Comparison of ENCODE assay signal across 30 cellular contexts in the genomic region with DNA sequence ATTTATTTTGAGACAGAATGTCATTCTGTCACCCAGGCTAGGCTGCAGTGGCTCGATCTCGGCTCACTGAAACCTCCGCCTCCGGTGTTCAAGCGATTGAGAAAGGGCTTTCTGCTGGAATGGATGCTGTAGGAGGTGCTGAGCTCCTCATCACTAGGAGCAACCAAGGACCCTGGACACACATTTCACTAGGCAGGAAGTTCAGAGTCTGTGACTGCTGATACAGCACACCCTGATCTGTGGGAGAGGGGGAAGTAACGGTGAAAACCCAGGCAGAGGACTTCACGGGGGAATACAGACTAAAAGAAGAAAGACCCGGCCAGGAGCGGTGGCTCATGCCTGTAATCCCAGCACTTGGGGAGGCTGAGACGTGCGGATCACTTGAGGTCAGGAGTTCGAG. TPM values are rescaled to one million over a fixed set of nuclear protein-coding genes. Genes with fewer than 3 reads are reported as not detected.
"Had no signal": no experiment of that assay in that cellular context is flagged by ENCODE, and none has a peak within 500 bp of the region (broad histone marks: within the 10 kb centered on the region; RNA-seq: fewer than 3 reads in every experiment).

No MANE protein-coding gene starts in this region.

- H3K27me3 Mint-ChIP-seq: activated CD4-positive, alpha-beta T cell treated with anti-CD3 and anti-CD28 coated beads, Interleukin-2, amount 10 ng/mL, durations not matched to agents 24 days and 14 days; activated CD8-positive, alpha-beta memory T cell treated with anti-CD3 and anti-CD28 coated beads, Interleukin-2, amount 10 ng/mL, durations not matched to agents 7 days and 5 days; activated naive CD8-positive, alpha-beta T cell treated with anti-CD3 and anti-CD28 coated beads, Interleukin-2, amount 50 U/mL, for 24 hours; activated T-cell treated with anti-CD3 and anti-CD28 coated beads, Interleukin-2, amount 50 U/mL, for 24 hours; T-cell had no signal

- H3K36me3 Mint-ChIP-seq: activated CD8-positive, alpha-beta memory T cell treated with anti-CD3 and anti-CD28 coated beads, Interleukin-2, amount 10 ng/mL, durations not matched to agents 7 days and 5 days; activated naive CD4-positive, alpha-beta T cell treated with anti-CD3 and anti-CD28 coated beads, Interleukin-2, amount 50 U/mL, for 72 hours; brain; T-cell had no signal

- DNase-seq: activated B cell treated with CpG ODN at 0.5 μM for 24 hours; activated CD4-positive, alpha-beta T cell treated with anti-CD3 and anti-CD28 coated beads for 1 hour; activated CD4-positive, alpha-beta T cell treated with anti-CD3 and anti-CD28 coated beads, Interleukin-2, amount 10 ng/mL, durations not matched to agents 24 days and 14 days; activated CD4-positive, alpha-beta T cell treated with anti-CD3 and anti-CD28 coated beads, Interleukin-2, amount 50 U/mL, for 48 hours; activated CD8-positive, alpha-beta memory T cell treated with anti-CD3 and anti-CD28 coated beads, Interleukin-2, amount 10 ng/mL, durations not matched to agents 7 days and 5 days; activated effector memory CD4-positive, alpha-beta T cell treated with Interleukin-2 at 50 U/mL for 16 hours; activated naive CD4-positive, alpha-beta T cell treated with Interleukin-2 at 50 U/mL for 16 hours; activated naive CD8-positive, alpha-beta T cell treated with anti-CD3 and anti-CD28 coated beads, Interleukin-2, amount 50 U/mL, for 24 hours; activated T-cell treated with anti-CD3 and anti-CD28 coated beads, Interleukin-2, amount 50 U/mL, for 24 hours; amniotic stem cell; Kasumi-1; KBM-7; NCI-H1105 treated with DMSO at 0.1 percent for 48 hours; NCI-H1436 treated with DMSO at 0.1 percent for 48 hours; NCI-H187; NCI-H2081; NCI-H510A treated with DMSO at 0.1 percent for 48 hours; NCI-H69; NK-92 treated with Interleukin-12 subunit alpha and Interleukin-12 subunit beta, amount 100 ng/mL, for 24 hours; PC-3; SIG-M5; T-cell; T-helper 2 cell; T1000 had no signal

- ATAC-seq: activated CD8-positive, alpha-beta memory T cell treated with anti-CD3 and anti-CD28 coated beads, Interleukin-2, amount 10 ng/mL, durations not matched to agents 7 days and 5 days; activated naive CD4-positive, alpha-beta T cell treated with anti-CD3 and anti-CD28 coated beads, Interleukin-2, amount 50 U/mL, for 72 hours; activated naive CD8-positive, alpha-beta T cell treated with anti-CD3 and anti-CD28 coated beads, Interleukin-2, amount 50 U/mL, for 24 hours; PC-3; T-cell had no signal

- H3K9me3 Mint-ChIP-seq: activated B cell treated with CpG ODN at 0.5 μM for 24 hours; activated CD4-positive, alpha-beta T cell treated with anti-CD3 and anti-CD28 coated beads, Interleukin-2, amount 10 ng/mL, durations not matched to agents 24 days and 14 days; activated naive CD4-positive, alpha-beta T cell treated with anti-CD3 and anti-CD28 coated beads, Interleukin-2, amount 50 U/mL, for 72 hours; activated naive CD8-positive, alpha-beta T cell treated with anti-CD3 and anti-CD28 coated beads, Interleukin-2, amount 50 U/mL, for 24 hours; activated T-cell treated with anti-CD3 and anti-CD28 coated beads, Interleukin-2, amount 50 U/mL, for 24 hours; activated T-helper 1 cell treated with anti-CD3 and anti-CD28 coated beads, Interleukin-12 subunit alpha, Interleukin-12 subunit beta, Interleukin-2, Interleukin-4 antibody, amounts not matched to agents 30 ng/mL and 10 ng/mL and 1 ng/mL, durations not matched to agents 14 hours and 24 hours and 36 hours; brain; T-cell had no signal

- H3K27ac Mint-ChIP-seq: activated B cell treated with CpG ODN at 0.5 μM for 24 hours; activated CD4-positive, alpha-beta T cell treated with anti-CD3 and anti-CD28 coated beads, Interleukin-2, amount 10 ng/mL, durations not matched to agents 24 days and 14 days; activated CD8-positive, alpha-beta memory T cell treated with anti-CD3 and anti-CD28 coated beads, Interleukin-2, amount 10 ng/mL, durations not matched to agents 7 days and 5 days; activated naive CD4-positive, alpha-beta T cell treated with anti-CD3 and anti-CD28 coated beads, Interleukin-2, amount 50 U/mL, for 72 hours; activated naive CD8-positive, alpha-beta T cell treated with anti-CD3 and anti-CD28 coated beads, Interleukin-2, amount 50 U/mL, for 24 hours; activated T-cell treated with anti-CD3 and anti-CD28 coated beads, Interleukin-2, amount 50 U/mL, for 24 hours; activated T-helper 1 cell treated with anti-CD3 and anti-CD28 coated beads, Interleukin-12 subunit alpha, Interleukin-12 subunit beta, Interleukin-2, Interleukin-4 antibody, amounts not matched to agents 30 ng/mL and 10 ng/mL and 1 ng/mL, durations not matched to agents 14 hours and 24 hours and 36 hours; brain; T-cell had no signal

- H3K4me3 Mint-ChIP-seq: activated B cell treated with CpG ODN at 0.5 μM for 24 hours; activated CD4-positive, alpha-beta T cell treated with anti-CD3 and anti-CD28 coated beads, Interleukin-2, amount 10 ng/mL, durations not matched to agents 24 days and 14 days; activated CD8-positive, alpha-beta memory T cell treated with anti-CD3 and anti-CD28 coated beads, Interleukin-2, amount 10 ng/mL, durations not matched to agents 7 days and 5 days; activated naive CD8-positive, alpha-beta T cell treated with anti-CD3 and anti-CD28 coated beads, Interleukin-2, amount 50 U/mL, for 24 hours; activated T-cell treated with anti-CD3 and anti-CD28 coated beads, Interleukin-2, amount 50 U/mL, for 24 hours; activated T-helper 1 cell treated with anti-CD3 and anti-CD28 coated beads, Interleukin-12 subunit alpha, Interleukin-12 subunit beta, Interleukin-2, Interleukin-4 antibody, amounts not matched to agents 30 ng/mL and 10 ng/mL and 1 ng/mL, durations not matched to agents 14 hours and 24 hours and 36 hours; brain; T-cell had no signal

- H3K4me1 Mint-ChIP-seq: activated B cell treated with CpG ODN at 0.5 μM for 24 hours; activated CD4-positive, alpha-beta T cell treated with anti-CD3 and anti-CD28 coated beads, Interleukin-2, amount 10 ng/mL, durations not matched to agents 24 days and 14 days; activated CD8-positive, alpha-beta memory T cell treated with anti-CD3 and anti-CD28 coated beads, Interleukin-2, amount 10 ng/mL, durations not matched to agents 7 days and 5 days; T-cell had no signal

- FAIRE-seq: astrocyte, RCC 7860, TTC549 had no signal

RNA-seq across cellular contexts. Expression of gene NOTCH3, which starts 11.9 kb away (rescaled TPM):
- total RNA-seq: activated B cell treated with CpG ODN at 0.5 μM for 24 hours; activated CD4-positive, alpha-beta T cell treated with anti-CD3 and anti-CD28 coated beads, Interleukin-2, amount 10 ng/mL, durations not matched to agents 24 days and 14 days; activated CD8-positive, alpha-beta memory T cell treated with anti-CD3 and anti-CD28 coated beads, Interleukin-2, amount 10 ng/mL, durations not matched to agents 7 days and 5 days; activated T-helper 1 cell treated with anti-CD3 and anti-CD28 coated beads, Interleukin-12 subunit alpha, Interleukin-12 subunit beta, Interleukin-2, Interleukin-4 antibody, amounts not matched to agents 30 ng/mL and 10 ng/mL and 1 ng/mL, durations not matched to agents 14 hours and 24 hours and 36 hours had no signal

RNA-seq across cellular contexts. Expression of gene EPHX3, which starts 19.6 kb away (rescaled TPM):
- total RNA-seq: activated B cell treated with CpG ODN at 0.5 μM for 24 hours; activated T-helper 1 cell treated with anti-CD3 and anti-CD28 coated beads, Interleukin-12 subunit alpha, Interleukin-12 subunit beta, Interleukin-2, Interleukin-4 antibody, amounts not matched to agents 30 ng/mL and 10 ng/mL and 1 ng/mL, durations not matched to agents 14 hours and 24 hours and 36 hours; PC-3 had no signal
